2 cellular contexts compared by ENCODE assay signal in the genomic region with DNA sequence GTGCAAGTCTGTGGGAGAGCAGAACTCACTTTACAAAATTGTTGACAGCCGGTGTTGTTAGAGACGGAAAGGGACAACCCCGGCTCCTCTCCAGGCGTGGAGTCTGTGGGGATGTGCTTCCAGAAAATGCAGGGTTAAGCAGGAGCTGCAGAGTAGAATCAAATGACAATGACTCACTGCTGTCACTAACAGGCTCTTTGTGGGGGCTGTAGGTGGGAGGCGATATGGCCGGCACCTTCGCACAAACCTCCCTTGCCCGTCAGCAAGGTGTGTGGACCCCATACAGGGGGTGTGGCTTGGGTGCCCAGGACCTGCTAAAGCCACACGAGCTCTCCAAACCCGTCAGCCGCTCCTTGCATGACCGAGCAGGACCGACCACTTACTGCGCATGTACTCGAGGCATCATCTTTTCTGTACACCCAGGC.
TF ChIP-seq lines count a peak whose summit lies in the region.

No MANE protein-coding gene starts in this region.

TF ChIP-seq in IMR-90, 13 proteins besides CTCF, POLR2A, EP300 and RAD21:
- no peak for TF ChIP-seq CHD1 (IDR thresholded peaks at IDR 0.05; ENCODE audit: low read depth, low read length)
- TF ChIP-seq, protein P1, sequence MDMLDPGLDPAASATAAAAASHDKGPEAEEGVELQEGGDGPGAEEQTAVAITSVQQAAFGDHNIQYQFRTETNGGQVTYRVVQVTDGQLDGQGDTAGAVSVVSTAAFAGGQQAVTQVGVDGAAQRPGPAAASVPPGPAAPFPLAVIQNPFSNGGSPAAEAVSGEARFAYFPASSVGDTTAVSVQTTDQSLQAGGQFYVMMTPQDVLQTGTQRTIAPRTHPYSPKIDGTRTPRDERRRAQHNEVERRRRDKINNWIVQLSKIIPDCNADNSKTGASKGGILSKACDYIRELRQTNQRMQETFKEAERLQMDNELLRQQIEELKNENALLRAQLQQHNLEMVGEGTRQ (IDR thresholded peaks at IDR 0.05; ENCODE audit: low read depth, low read length) = no peak
- no peak for TF ChIP-seq MAFK (IDR thresholded peaks at IDR 0.05; ENCODE audit: low read depth, low read length)
- no peak for TF ChIP-seq FOS (IDR thresholded peaks at IDR 0.05; ENCODE audit: low read depth, low read length)
- no peak for TF ChIP-seq RCOR1 (IDR thresholded peaks at IDR 0.05; ENCODE audit: insufficient replicate concordance, low read length)
- TF ChIP-seq MXI1 (IDR thresholded peaks at IDR 0.05; ENCODE audit: borderline replicate concordance, low read depth, low read length) = no peak
- TF ChIP-seq RFX5 (IDR thresholded peaks at IDR 0.05; ENCODE audit: low read depth, low read length) = no peak
- no peak for TF ChIP-seq NFE2L2 (IDR thresholded peaks at IDR 0.05; ENCODE audit: low read depth, low read length)
- TF ChIP-seq, protein P2, sequence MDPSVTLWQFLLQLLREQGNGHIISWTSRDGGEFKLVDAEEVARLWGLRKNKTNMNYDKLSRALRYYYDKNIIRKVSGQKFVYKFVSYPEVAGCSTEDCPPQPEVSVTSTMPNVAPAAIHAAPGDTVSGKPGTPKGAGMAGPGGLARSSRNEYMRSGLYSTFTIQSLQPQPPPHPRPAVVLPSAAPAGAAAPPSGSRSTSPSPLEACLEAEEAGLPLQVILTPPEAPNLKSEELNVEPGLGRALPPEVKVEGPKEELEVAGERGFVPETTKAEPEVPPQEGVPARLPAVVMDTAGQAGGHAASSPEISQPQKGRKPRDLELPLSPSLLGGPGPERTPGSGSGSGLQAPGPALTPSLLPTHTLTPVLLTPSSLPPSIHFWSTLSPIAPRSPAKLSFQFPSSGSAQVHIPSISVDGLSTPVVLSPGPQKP (IDR thresholded peaks at IDR 0.05; ENCODE audit: borderline replicate concordance, low read depth, low read length) = no peak
- TF ChIP-seq MAZ (IDR thresholded peaks at IDR 0.05; ENCODE audit: borderline replicate concordance, low read depth, low read length) = no peak; the same call in 1 of the 2 replicates
- no peak for TF ChIP-seq CEBPB (IDR thresholded peaks at IDR 0.05; ENCODE audit: low read depth, low read length)
- TF ChIP-seq SMC3 (IDR thresholded peaks at IDR 0.05; ENCODE audit: low read depth, low read length) = no peak
- TF ChIP-seq BHLHE40 (IDR thresholded peaks at IDR 0.05; ENCODE audit: low read depth, low read length) = no peak

TF ChIP-seq in liver, 16 proteins besides CTCF, POLR2A, EP300 and RAD21:
- TF ChIP-seq HNF4G (IDR thresholded peaks at IDR 0.05) = no peak
- TF ChIP-seq JUND (IDR thresholded peaks at IDR 0.05) = no peak
- TF ChIP-seq FOXA1 (IDR thresholded peaks at IDR 0.05) = no peak
